In the genomic region with DNA sequence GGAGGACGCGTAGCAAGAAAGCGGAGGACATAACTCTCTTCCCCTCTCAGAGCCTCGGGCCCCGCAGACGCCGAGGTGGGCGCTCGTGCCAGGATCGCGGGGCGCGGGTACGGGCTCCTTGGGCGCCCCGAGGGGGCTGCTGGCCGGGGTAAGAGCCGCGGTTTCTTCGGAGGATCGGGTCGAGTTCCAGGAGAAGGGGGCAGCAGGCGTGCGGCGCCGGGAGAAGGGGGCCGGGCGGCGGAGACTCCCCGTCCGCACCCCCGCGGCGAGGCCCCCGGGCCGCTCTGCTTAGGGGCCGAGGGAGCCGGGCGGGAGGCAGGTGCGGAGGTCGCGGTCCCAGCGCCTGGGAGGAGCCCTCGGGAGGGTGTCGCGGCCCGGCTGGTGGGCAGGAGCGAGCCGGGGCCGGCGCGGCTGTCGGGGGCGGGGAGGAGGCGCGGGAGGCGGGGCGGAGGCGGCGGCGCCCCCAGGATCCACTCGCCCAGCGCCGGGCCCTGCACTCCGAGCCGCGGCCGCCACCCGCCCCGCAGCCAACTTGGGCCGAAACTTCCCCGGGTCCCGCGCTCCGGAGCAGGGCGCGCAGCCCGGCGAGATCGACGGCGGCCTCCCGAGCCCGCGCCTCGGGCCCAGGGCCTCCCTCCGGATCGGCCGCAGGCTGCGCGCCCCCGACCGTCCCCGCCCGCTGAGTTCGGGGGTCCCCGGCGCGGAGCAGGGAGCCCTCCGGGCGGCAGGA, we compare ENCODE assay signal across 8 cellular contexts.
DNase-seq lines count a peak whose midpoint lies in the region; ATAC-seq lines count a peak whose summit lies in the region.

No MANE protein-coding gene starts in this region.

- intact Hi-C loops in left ventricle myocardium superior (cut with micrococcal nuclease) = no loop called here

- peaks cover 73% of the 10 kb centered on the region for H3K27me3 Mint-ChIP-seq in activated T-cell treated with anti-CD3 and anti-CD28 coated beads, Interleukin-2, amount 50 U/mL, for 24 hours

- ATAC-seq in left ventricle myocardium superior (peak; percentile 82), GM21381 (IDR thresholded peaks at IDR 0.05; ENCODE audit: unreplicated experiment) (no peak)

- peaks cover 37% of the 10 kb centered on the region for H3K4me1 Mint-ChIP-seq in activated T-cell treated with anti-CD3 and anti-CD28 coated beads, Interleukin-2, amount 50 U/mL, for 24 hours (ENCODE audit: low read depth)

- H3K4me3 ChIP-seq in skeletal muscle cell (ENCODE audit: low read depth, low read length) = peak overlapping the region; percentile 72

- DNase-seq in activated T-cell treated with anti-CD3 and anti-CD28 coated beads, Interleukin-2, amount 50 U/mL, for 24 hours = peak; percentile 42
- DNase-seq in activated T-cell treated with anti-CD3 and anti-CD28 coated beads for 4 hours (no peak), left ventricle myocardium superior (peak; percentile 62), skeletal muscle cell (ENCODE audit: low read depth) (no peak), NCI-H226 (no peak), cerebellum (ENCODE audit: low spot score) (no peak)
- DNase-seq in activated CD8-positive, alpha-beta memory T cell treated with anti-CD3 and anti-CD28 coated beads, Interleukin-2, amount 50 U/mL, for 4 hours = peak; percentile 28

- H3K36me3 Mint-ChIP-seq in activated T-cell treated with anti-CD3 and anti-CD28 coated beads, Interleukin-2, amount 50 U/mL, for 24 hours (ENCODE audit: low read depth) = no peaks in the 10 kb centered on the region

- peak overlapping the region; percentile 72 for H3K27ac Mint-ChIP-seq in activated T-cell treated with anti-CD3 and anti-CD28 coated beads, Interleukin-2, amount 50 U/mL, for 24 hours

- H3K4me3 Mint-ChIP-seq in activated T-cell treated with anti-CD3 and anti-CD28 coated beads, Interleukin-2, amount 50 U/mL, for 24 hours = peak overlapping the region; percentile 67

- H3K9me3 Mint-ChIP-seq in activated T-cell treated with anti-CD3 and anti-CD28 coated beads, Interleukin-2, amount 50 U/mL, for 24 hours = no peaks in the 10 kb centered on the region

Comparison
In these comparisons a context has a peak if more than half of its experiments do, and no peak if none do; other contexts are left out.
1. DNase-seq: peak in activated T-cell treated with anti-CD3 and anti-CD28 coated beads, Interleukin-2, amount 50 U/mL, for 24 hours (single experiment), activated CD8-positive, alpha-beta memory T cell treated with anti-CD3 and anti-CD28 coated beads, Interleukin-2, amount 50 U/mL, for 4 hours (single experiment) and left ventricle myocardium superior (single experiment); none in activated T-cell treated with anti-CD3 and anti-CD28 coated beads for 4 hours (single experiment), skeletal muscle cell (single experiment), NCI-H226 (single experiment) and cerebellum (single experiment).